In genomic region chr2:12177052-12177994, GRCh38 we compare ENCODE assay signal across 1 cellular context.
TF ChIP-seq lines count a peak whose summit lies in the region.

No MANE protein-coding gene starts in this region.

TF ChIP-seq in K562, 482 proteins besides CTCF, POLR2A, EP300 and RAD21 (continued from another document and continues in another):
- TF ChIP-seq TAL1 (IDR thresholded peaks at IDR 0.05) (0 out of 2 replicates have a peak, but pooled peaks have one; percentile 29), CCNT2 (IDR thresholded peaks at IDR 0.05; ENCODE audit: borderline replicate concordance, extremely low read depth, insufficient read length, low read depth, low read length) (peak; percentile 83), TAF15 (IDR thresholded peaks at IDR 0.05; ENCODE audit: low read depth, low read length) (no peak), SIN3A (IDR thresholded peaks at IDR 0.05; ENCODE audit: borderline replicate concordance in 2 of 2, control insufficient read depth in 1 of 2, low read depth in 2 of 2, low read length in 2 of 2) (no peak), NR2C2 (CRISPR knock-in tag; IDR thresholded peaks at IDR 0.05) (no peak), NR2C2 (tag; IDR thresholded peaks at IDR 0.05) (peak; percentile 71), ZC3H11A (IDR thresholded peaks at IDR 0.05; ENCODE audit: low read depth, low read length) (no peak), SPI1 (IDR thresholded peaks at IDR 0.05; ENCODE audit: borderline replicate concordance, low read depth, low read length) (0 out of 2 replicates have a peak, but pooled peaks have one; percentile 21), ZFP91 (CRISPR knock-in tag; IDR thresholded peaks at IDR 0.05) (no peak), MNT (conservative IDR thresholded peaks at IDR 0.05) (peak in 1 of 2 experiments; percentile 12; a peak in 1 of 4 replicates), ERF (CRISPR knock-in tag; IDR thresholded peaks at IDR 0.05) (0 out of 2 replicates have a peak, but pooled peaks have one; percentile 23), TRIM24 (IDR thresholded peaks at IDR 0.05) (peak in 1 of 2 experiments; percentile 59; a peak in 1 of 4 replicates), SMAD1 (IDR thresholded peaks at IDR 0.05; ENCODE audit: low read depth, low read length, partially characterized antibody) (no peak), VEZF1 (CRISPR knock-in tag; IDR thresholded peaks at IDR 0.05) (peak; percentile 59; the same call in 1 of the 2 replicates), ZNF592 (IDR thresholded peaks at IDR 0.05) (peak; percentile 58; the same call in 1 of the 2 replicates), TEAD4 (IDR thresholded peaks at IDR 0.05; ENCODE audit: low read length) (peak; percentile 66), TEAD4 (CRISPR knock-in tag; IDR thresholded peaks at IDR 0.05; ENCODE audit: borderline replicate concordance) (no peak), ESRRA (IDR thresholded peaks at IDR 0.05; ENCODE audit: borderline replicate concordance, low read depth) (peak; percentile 64; the same call in 1 of the 2 replicates), NFRKB (IDR thresholded peaks at IDR 0.05; ENCODE audit: low read depth) (peak; percentile 31; the same call in 1 of the 2 replicates), FOXK2 (conservative IDR thresholded peaks at IDR 0.05 in 1 of 2, IDR thresholded peaks at IDR 0.05 in 1 of 2; ENCODE audit: low read depth in 2 of 2) (peak in 1 of 2 experiments; percentile 12; a peak in 1 of 4 replicates), HCFC1 (IDR thresholded peaks at IDR 0.05; ENCODE audit: low read depth, low read length) (no peak), NONO (IDR thresholded peaks at IDR 0.05; ENCODE audit: low read depth in 2 of 2, low read length in 1 of 2) (peak in 1 of 2 experiments; percentile 39; a peak in 1 of 4 replicates), BRD9 (IDR thresholded peaks at IDR 0.05; ENCODE audit: low read depth, partially characterized antibody) (no peak), ZBTB34 (CRISPR knock-in tag; IDR thresholded peaks at IDR 0.05) (no peak), HDAC6 (IDR thresholded peaks at IDR 0.05; ENCODE audit: low read depth, low read length) (no peak), GATAD2A (IDR thresholded peaks at IDR 0.05) (peak; percentile 60; the same call in 1 of the 2 replicates), HES1 (IDR thresholded peaks at IDR 0.05; ENCODE audit: low read depth) (0 out of 2 replicates have a peak, but pooled peaks have one; percentile 27), TEAD1 (CRISPR knock-in tag; IDR thresholded peaks at IDR 0.05) (peak in 1 of 2 experiments; percentile 65; a peak in 1 of 4 replicates), ZFP36 (IDR thresholded peaks at IDR 0.05; ENCODE audit: low read depth, low read length, partially characterized antibody) (peak; percentile 15), SMARCC2 (IDR thresholded peaks at IDR 0.05; ENCODE audit: low read depth) (peak; percentile 95), FOXJ2 (tag; IDR thresholded peaks at IDR 0.05) (0 out of 2 replicates have a peak, but pooled peaks have one; percentile 39), CBFA2T2 (conservative IDR thresholded peaks at IDR 0.05) (peak; percentile 17; the same call in 1 of the 2 replicates), GTF2B (IDR thresholded peaks at IDR 0.05; ENCODE audit: extremely low read depth, insufficient read length) (no peak), EP400 (IDR thresholded peaks at IDR 0.05) (peak; percentile 46; the same call in 1 of the 2 replicates), MCM3 (IDR thresholded peaks at IDR 0.05) (no peak), NFE2 (IDR thresholded peaks at IDR 0.05; ENCODE audit: low read depth) (peak; percentile 39; the same call in 1 of the 2 replicates), CHAMP1 (IDR thresholded peaks at IDR 0.05) (no peak; the same call in 1 of the 2 replicates), TAF1 (IDR thresholded peaks at IDR 0.05; ENCODE audit: control insufficient read depth, extremely low read depth, insufficient read depth, low read length, severe bottlenecking) (no peak), ZNF655 (CRISPR knock-in tag; IDR thresholded peaks at IDR 0.05) (no peak), EHMT2 (IDR thresholded peaks at IDR 0.05) (0 out of 2 replicates have a peak, but pooled peaks have one; percentile 47), JUND (IDR thresholded peaks at IDR 0.05; ENCODE audit: borderline replicate concordance, low read depth, low read length) (peak; percentile 100), JUND (tag; IDR thresholded peaks at IDR 0.05; ENCODE audit: borderline replicate concordance, low read depth, low read length) (peak; percentile 99), NRF1 (conservative IDR thresholded peaks at IDR 0.05 in 1 of 2, IDR thresholded peaks at IDR 0.05 in 1 of 2) (0 out of 4 replicates have a peak, but pooled peaks of 1 of the 2 experiments have one; percentile 22), ZC3H8 (IDR thresholded peaks at IDR 0.05) (no peak)
